1 cellular context compared by ENCODE assay signal in genomic region chr4:152727784-152728183, GRCh38.
TF ChIP-seq lines count a peak whose summit lies in the region.

No MANE protein-coding gene starts in this region.

TF ChIP-seq in GM12878, 131 proteins besides CTCF, POLR2A, EP300 and RAD21:
- 0 out of 2 replicates have a peak, but pooled peaks have one; percentile 15 for TF ChIP-seq RUNX3 (IDR thresholded peaks at IDR 0.05; ENCODE audit: low read length)
- TF ChIP-seq MYB (IDR thresholded peaks at IDR 0.05; ENCODE audit: borderline replicate concordance, low read depth, low read length): no peak
